1 cellular context compared by ENCODE assay signal in genomic region chr1:154454391-154455120, GRCh38.
TF ChIP-seq lines count a peak whose summit lies in the region.

No MANE protein-coding gene starts in this region.

TF ChIP-seq in IMR-90, 13 proteins besides CTCF, POLR2A, EP300 and RAD21:
- TF ChIP-seq NFE2L2 (IDR thresholded peaks at IDR 0.05; ENCODE audit: low read depth, low read length), result no peak
- TF ChIP-seq CEBPB (IDR thresholded peaks at IDR 0.05; ENCODE audit: low read depth, low read length), result no peak
- no peak for TF ChIP-seq CHD1 (IDR thresholded peaks at IDR 0.05; ENCODE audit: low read depth, low read length)
- TF ChIP-seq RFX5 (IDR thresholded peaks at IDR 0.05; ENCODE audit: low read depth, low read length), result no peak
- TF ChIP-seq ELK1 (IDR thresholded peaks at IDR 0.05; ENCODE audit: borderline replicate concordance, low read depth, low read length), result no peak
- TF ChIP-seq BHLHE40 (IDR thresholded peaks at IDR 0.05; ENCODE audit: low read depth, low read length), result no peak
- TF ChIP-seq MAFK (IDR thresholded peaks at IDR 0.05; ENCODE audit: low read depth, low read length), result no peak
- TF ChIP-seq, protein P1, sequence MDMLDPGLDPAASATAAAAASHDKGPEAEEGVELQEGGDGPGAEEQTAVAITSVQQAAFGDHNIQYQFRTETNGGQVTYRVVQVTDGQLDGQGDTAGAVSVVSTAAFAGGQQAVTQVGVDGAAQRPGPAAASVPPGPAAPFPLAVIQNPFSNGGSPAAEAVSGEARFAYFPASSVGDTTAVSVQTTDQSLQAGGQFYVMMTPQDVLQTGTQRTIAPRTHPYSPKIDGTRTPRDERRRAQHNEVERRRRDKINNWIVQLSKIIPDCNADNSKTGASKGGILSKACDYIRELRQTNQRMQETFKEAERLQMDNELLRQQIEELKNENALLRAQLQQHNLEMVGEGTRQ (IDR thresholded peaks at IDR 0.05; ENCODE audit: low read depth, low read length), result no peak
- TF ChIP-seq FOS (IDR thresholded peaks at IDR 0.05; ENCODE audit: low read depth, low read length), result no peak
- TF ChIP-seq SMC3 (IDR thresholded peaks at IDR 0.05; ENCODE audit: low read depth, low read length), result no peak
- no peak for TF ChIP-seq MXI1 (IDR thresholded peaks at IDR 0.05; ENCODE audit: borderline replicate concordance, low read depth, low read length)
TF ChIP-seq in IMR-90: peak in this region for 0.
